ENCODE assay signal across 1 cellular context in genomic region chr2:106521016-106521415, GRCh38.
A peak's percentile ranks its signal among the peaks of the same experiment; 100 is the strongest.
TF ChIP-seq lines count a peak whose summit lies in the region.

No MANE protein-coding gene starts in this region.

TF ChIP-seq in K562, 482 proteins besides CTCF, POLR2A, EP300 and RAD21 (continued from another document):
- TF ChIP-seq, protein P1, sequence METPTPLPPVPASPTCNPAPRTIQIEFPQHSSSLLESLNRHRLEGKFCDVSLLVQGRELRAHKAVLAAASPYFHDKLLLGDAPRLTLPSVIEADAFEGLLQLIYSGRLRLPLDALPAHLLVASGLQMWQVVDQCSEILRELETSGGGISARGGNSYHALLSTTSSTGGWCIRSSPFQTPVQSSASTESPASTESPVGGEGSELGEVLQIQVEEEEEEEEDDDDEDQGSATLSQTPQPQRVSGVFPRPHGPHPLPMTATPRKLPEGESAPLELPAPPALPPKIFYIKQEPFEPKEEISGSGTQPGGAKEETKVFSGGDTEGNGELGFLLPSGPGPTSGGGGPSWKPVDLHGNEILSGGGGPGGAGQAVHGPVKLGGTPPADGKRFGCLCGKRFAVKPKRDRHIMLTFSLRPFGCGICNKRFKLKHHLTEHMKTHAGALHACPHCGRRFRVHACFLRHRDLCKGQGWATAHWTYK (CRISPR knock-in tag; IDR thresholded peaks at IDR 0.05) = no peak
- TF ChIP-seq MYC (IDR thresholded peaks at IDR 0.05; ENCODE audit: low read depth, low read length) = no peak
- no peak for TF ChIP-seq MYC (CRISPR knock-in tag; IDR thresholded peaks at IDR 0.05; ENCODE audit: borderline replicate concordance, low read depth)
- TF ChIP-seq CEBPB (tag; IDR thresholded peaks at IDR 0.05) = peak; percentile 30; the same call in 1 of the 2 replicates
- TF ChIP-seq LCOR (CRISPR knock-in tag; IDR thresholded peaks at IDR 0.05) = no peak
- no peak for TF ChIP-seq PTTG1 (tag; IDR thresholded peaks at IDR 0.05; ENCODE audit: low read depth)
- TF ChIP-seq ATF1 (CRISPR knock-in tag; IDR thresholded peaks at IDR 0.05) = no peak
- TF ChIP-seq ATF1 (tag; IDR thresholded peaks at IDR 0.05) = 0 out of 2 replicates have a peak, but pooled peaks have one; percentile 13
- TF ChIP-seq ZNF280B (CRISPR knock-in tag; IDR thresholded peaks at IDR 0.05) = no peak
